16 cellular contexts compared by ENCODE assay signal in genomic region chr17:44842748-44843147, GRCh38. TPM values are rescaled to one million over a fixed set of nuclear protein-coding genes. Genes with fewer than 3 reads are reported as not detected.
DNase-seq lines count a peak whose midpoint lies in the region; ATAC-seq, FAIRE-seq and TF ChIP-seq lines count a peak whose summit lies in the region.
"Had no signal": no experiment of that assay in that cellular context is flagged by ENCODE, and none has a peak within 500 bp of the region (broad histone marks: within the 10 kb centered on the region; RNA-seq: fewer than 3 reads in every experiment).

No MANE protein-coding gene starts in this region.

- H3K4me3 ChIP-seq in coronary artery (peak overlapping the region; percentile 3), tibial artery (peak overlapping the region in 1 of 2 donors; percentile 20)
- H3K4me3 ChIP-seq: left lung, transverse colon had no signal

- H3K36me3 Mint-ChIP-seq in activated naive CD4-positive, alpha-beta T cell treated with anti-CD3 and anti-CD28 coated beads, Interleukin-2, amount 50 U/mL, for 72 hours = no peaks in the 10 kb centered on the region
- H3K36me3 Mint-ChIP-seq: activated naive CD4-positive, alpha-beta T cell treated with anti-CD3 and anti-CD28 coated beads, Interleukin-2, amount 50 U/mL, for 24 hours had no signal

- peaks cover 0 to 25% (median 10%) of the 10 kb centered on the region in 4 donors for H3K4me1 ChIP-seq in tibial artery
- H3K4me1 ChIP-seq: left lung had no signal

- no peaks in the 10 kb centered on the region for H3K27me3 ChIP-seq in tibial artery

- DNase-seq in activated naive CD4-positive, alpha-beta T cell treated with anti-CD3 and anti-CD28 coated beads, Interleukin-2, amount 50 U/mL, for 72 hours (ENCODE audit: low spot score in 2 of 2) = no peak
- no peak for DNase-seq in activated naive CD4-positive, alpha-beta T cell (lab: John Stamatoyannopoulos, UW)
- no peak for DNase-seq in coronary artery (ENCODE audit: low spot score)
- peak; percentile 41 for DNase-seq in iPS-NIHi7 (ENCODE audit: extremely low spot score)
- no peak for DNase-seq in tibial artery
- DNase-seq in HK-2 (ENCODE audit: unreplicated experiment) = no peak
- no peak for DNase-seq in GM19239 (ENCODE audit: insufficient read length, low spot score)
- DNase-seq: cerebellar nuclear complex, left lung, NCI-H2029 treated with DMSO at 0.1 percent for 48 hours, NCI-H774, SHP77, transverse colon had no signal

- H3K9me3 Mint-ChIP-seq in activated naive CD4-positive, alpha-beta T cell treated with anti-CD3 and anti-CD28 coated beads, Interleukin-2, amount 50 U/mL, for 72 hours = no peaks in the 10 kb centered on the region
- H3K9me3 Mint-ChIP-seq: activated naive CD4-positive, alpha-beta T cell treated with anti-CD3 and anti-CD28 coated beads, Interleukin-2, amount 50 U/mL, for 24 hours had no signal

- intact Hi-C loops in tibial artery (cut with DNase I; ENCODE audit: low total_unique reads) = no loop called here

- peak overlapping the region; percentile 57 to 66 for H3K27ac Mint-ChIP-seq in activated naive CD4-positive, alpha-beta T cell treated with anti-CD3 and anti-CD28 coated beads, Interleukin-2, amount 50 U/mL, for 72 hours
- H3K27ac Mint-ChIP-seq: activated naive CD4-positive, alpha-beta T cell treated with anti-CD3 and anti-CD28 coated beads, Interleukin-2, amount 50 U/mL, for 24 hours had no signal

- TF ChIP-seq CTCF in coronary artery (IDR thresholded peaks at IDR 0.05) (no peak), tibial artery (IDR thresholded peaks at IDR 0.05) (no peak)

- no peak for ATAC-seq in activated naive CD4-positive, alpha-beta T cell treated with anti-CD3 and anti-CD28 coated beads, Interleukin-2, amount 50 U/mL, for 72 hours
- no peak for ATAC-seq in GM18517 (IDR thresholded peaks at IDR 0.05; ENCODE audit: unreplicated experiment)
- ATAC-seq: left lung had no signal

- H3K36me3 ChIP-seq in tibial artery = no peaks in the 10 kb centered on the region
- H3K36me3 ChIP-seq: left lung, neutrophil, transverse colon had no signal

- H3K9me3 ChIP-seq in tibial artery = no peaks in the 10 kb centered on the region
- H3K9me3 ChIP-seq: left lung, neutrophil, transverse colon had no signal

- peak overlapping the region; percentile 73 to 81 for H3K27ac ChIP-seq in coronary artery
- peak overlapping the region; percentile 2 to 59 for H3K27ac ChIP-seq in tibial artery
- H3K27ac ChIP-seq: left lung, neutrophil had no signal

- no peak for FAIRE-seq in GM19239 (lab: Jason Lieb, UNC)

RNA-seq across cellular contexts. Expression of gene HIGD1B, which starts 4.9 kb away (rescaled TPM):
- total RNA-seq in activated naive CD4-positive, alpha-beta T cell treated with anti-CD3 and anti-CD28 coated beads, Interleukin-2, amount 50 U/mL, for 72 hours = not detected

RNA-seq across cellular contexts. Expression of gene GJC1, which starts 12.7 kb away (rescaled TPM):
- 1 to 10 TPM; 2.5 to 6.4 TPM for total RNA-seq in activated naive CD4-positive, alpha-beta T cell treated with anti-CD3 and anti-CD28 coated beads, Interleukin-2, amount 50 U/mL, for 72 hours

RNA-seq across cellular contexts. Expression of gene EFTUD2, which starts 56.5 kb away (rescaled TPM):
- total RNA-seq in activated naive CD4-positive, alpha-beta T cell treated with anti-CD3 and anti-CD28 coated beads, Interleukin-2, amount 50 U/mL, for 72 hours = 100 to 1,000 TPM in 1 of 2 donors, 10 to 100 TPM in 1; 77.8 to 186 TPM
